Comparison of ENCODE assay signal across 26 cellular contexts in the genomic region with DNA sequence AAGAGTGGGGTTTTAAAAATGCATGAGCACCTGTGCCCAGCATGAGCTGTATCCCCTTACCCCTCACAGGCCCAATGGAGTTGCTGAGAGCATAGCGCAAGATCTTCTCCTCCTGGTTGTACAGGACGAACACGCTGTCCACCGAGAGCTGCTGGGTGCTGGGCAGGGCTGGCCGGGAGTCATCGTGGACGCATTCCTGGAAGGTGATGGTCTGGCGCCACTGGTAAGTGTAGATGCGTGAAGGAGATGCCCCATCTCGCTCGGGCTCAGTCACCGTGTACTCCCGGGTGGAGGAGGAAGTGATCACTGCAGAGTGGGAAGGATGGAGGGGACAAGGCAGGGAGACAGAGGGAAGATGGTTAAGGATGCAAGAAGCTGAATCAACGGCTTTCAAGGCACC.
"Had no signal": no experiment of that assay in that cellular context is flagged by ENCODE, and none has a peak within 500 bp of the region (broad histone marks: within the 10 kb centered on the region; RNA-seq: fewer than 3 reads in every experiment).

No MANE protein-coding gene starts in this region.

- H3K36me3 Mint-ChIP-seq: activated naive CD4-positive, alpha-beta T cell treated with anti-CD3 and anti-CD28 coated beads, Interleukin-2, amount 50 U/mL, for 24 hours had no signal

- H3K27ac ChIP-seq: Peyer's patch, RWPE1, VCaP had no signal

- H3K4me3 ChIP-seq: Peyer's patch had no signal

- H3K4me3 Mint-ChIP-seq: activated CD4-positive, alpha-beta T cell treated with anti-CD3 and anti-CD28 coated beads for 36 hours; activated CD8-positive, alpha-beta T cell treated with anti-CD3 and anti-CD28 coated beads, Interleukin-2, amount 10 ng/mL, durations not matched to agents 7 days and 5 days; activated naive CD4-positive, alpha-beta T cell treated with anti-CD3 and anti-CD28 coated beads, Interleukin-2, amount 50 U/mL, for 24 hours had no signal

- ATAC-seq: activated CD4-positive, alpha-beta T cell treated with anti-CD3 and anti-CD28 coated beads for 36 hours; activated CD8-positive, alpha-beta T cell treated with anti-CD3 and anti-CD28 coated beads, Interleukin-2, amount 10 ng/mL, durations not matched to agents 7 days and 5 days had no signal

- H3K36me3 ChIP-seq: SJCRH30 had no signal

- H3K27ac Mint-ChIP-seq: activated CD4-positive, alpha-beta T cell treated with anti-CD3 and anti-CD28 coated beads for 36 hours; activated CD8-positive, alpha-beta T cell treated with anti-CD3 and anti-CD28 coated beads, Interleukin-2, amount 10 ng/mL, durations not matched to agents 7 days and 5 days; activated naive CD4-positive, alpha-beta T cell treated with anti-CD3 and anti-CD28 coated beads, Interleukin-2, amount 50 U/mL, for 24 hours had no signal

- H3K9me3 Mint-ChIP-seq: activated naive CD4-positive, alpha-beta T cell treated with anti-CD3 and anti-CD28 coated beads, Interleukin-2, amount 50 U/mL, for 24 hours had no signal

- DNase-seq: activated CD4-positive, alpha-beta T cell treated with anti-CD3 and anti-CD28 coated beads for 36 hours; activated CD4-positive, alpha-beta T cell treated with anti-CD3 and anti-CD28 coated beads, Interleukin-2, amount 50 U/mL, for 4 hours; activated CD8-positive, alpha-beta memory T cell treated with anti-CD3 and anti-CD28 coated beads, Interleukin-2, amount 50 U/mL, for 48 hours; activated CD8-positive, alpha-beta T cell treated with anti-CD3 and anti-CD28 coated beads, Interleukin-2, amount 10 ng/mL, durations not matched to agents 7 days and 5 days; activated effector memory CD4-positive, alpha-beta T cell treated with Interleukin-2 at 50 U/mL for 16 hours; activated naive CD4-positive, alpha-beta T cell; activated T-cell treated with anti-CD3 and anti-CD28 coated beads, Interleukin-2, amount 50 U/mL, for 1 hour; aorta; Karpas-422; MM.1S; NCI-H1105; NCI-H1436; NCI-H1694 treated with DMSO at 0.1 percent for 48 hours; NCI-H2029 treated with DMSO at 0.1 percent for 48 hours; NCI-H345; NCI-H510A; NCI-H526 treated with DMSO at 0.1 percent for 48 hours; NCI-H82; Peyer's patch; Right ventricle myocardium superior; SJCRH30; SK-N-SH; T-helper 1 cell had no signal

- H3K27me3 ChIP-seq: Peyer's patch, SJCRH30 had no signal

- H3K27me3 Mint-ChIP-seq: activated CD4-positive, alpha-beta T cell treated with anti-CD3 and anti-CD28 coated beads for 36 hours; activated naive CD4-positive, alpha-beta T cell treated with anti-CD3 and anti-CD28 coated beads, Interleukin-2, amount 50 U/mL, for 24 hours had no signal

- H3K9me3 ChIP-seq: Peyer's patch, SJCRH30, SK-N-SH had no signal
